24 cellular contexts compared by ENCODE assay signal in genomic region chr5:129511291-129511690, GRCh38. TPM values are rescaled to one million over a fixed set of nuclear protein-coding genes. Genes with fewer than 3 reads are reported as not detected.
DNase-seq lines count a peak whose midpoint lies in the region; ATAC-seq and TF ChIP-seq lines count a peak whose summit lies in the region.
"Had no signal": no experiment of that assay in that cellular context is flagged by ENCODE, and none has a peak within 500 bp of the region (broad histone marks: within the 10 kb centered on the region; RNA-seq: fewer than 3 reads in every experiment).

No MANE protein-coding gene starts in this region.

- H3K4me1 ChIP-seq in heart right ventricle (no peaks in the 10 kb centered on the region), upper lobe of left lung (no peaks in the 10 kb centered on the region)
- H3K4me1 ChIP-seq: BLaER1 had no signal

- no peaks in the 10 kb centered on the region for H3K27me3 ChIP-seq in heart right ventricle
- no peaks in the 10 kb centered on the region for H3K27me3 ChIP-seq in upper lobe of left lung
- H3K27me3 ChIP-seq: BLaER1, MG63 had no signal

- TF ChIP-seq POLR2A in upper lobe of left lung (IDR thresholded peaks at IDR 0.05), result no peak

- H3K36me3 ChIP-seq in heart right ventricle (no peaks in the 10 kb centered on the region), upper lobe of left lung (no peaks in the 10 kb centered on the region)
- H3K36me3 ChIP-seq: BLaER1, MG63 had no signal

- H3K9me3 ChIP-seq in heart right ventricle (peaks cover 0 to 16% (median 2%) of the 10 kb centered on the region in 11 donors), upper lobe of left lung (no peaks in the 10 kb centered on the region)
- H3K9me3 ChIP-seq: BLaER1, MG63 had no signal

- DNase-seq in LHCN-M2 (ENCODE audit: low read depth) (peak; percentile 22), amniotic epithelial cell (ENCODE audit: low read depth) (peak; percentile 21), fibroblast of pulmonary artery (ENCODE audit: low read depth) (peak; percentile 38), renal cortical epithelial cell (ENCODE audit: low read depth) (peak; percentile 51), heart right ventricle (no peak), upper lobe of left lung (no peak)
- DNase-seq: CD4-positive, alpha-beta memory T cell; DMS153; GDM1; H7; IMR-90; MG63; NCI-H1092; NCI-H1436 treated with DMSO at 0.1 percent for 48 hours; NCI-H2029 treated with DMSO at 0.1 percent for 48 hours; NCI-H2171 treated with DMSO at 0.1 percent for 48 hours; NCI-H446 treated with DMSO at 0.1 percent for 48 hours; NCI-H69; PC-3 had no signal

- H3K27ac ChIP-seq in heart right ventricle (no peak overlapping the region), upper lobe of left lung (no peak overlapping the region)
- H3K27ac ChIP-seq: BLaER1, RWPE1 had no signal

- no peak for TF ChIP-seq EP300 in upper lobe of left lung (IDR thresholded peaks at IDR 0.05)

- H3K4me3 ChIP-seq in fibroblast of pulmonary artery (replicated peaks; ENCODE audit: low read depth, low read length), result no peak overlapping the region
- H3K4me3 ChIP-seq in heart right ventricle, result no peak overlapping the region
- no peak overlapping the region for H3K4me3 ChIP-seq in upper lobe of left lung
- H3K4me3 ChIP-seq: BLaER1, MG63 had no signal

- no peak for ATAC-seq in HG03342 (IDR thresholded peaks at IDR 0.05; ENCODE audit: unreplicated experiment)
- ATAC-seq in heart right ventricle, result no peak
- no peak for ATAC-seq in upper lobe of left lung (ENCODE audit: low FRiP score in 2 of 2)
- ATAC-seq: PC-3 had no signal

- intact Hi-C loops in heart right ventricle (cut with DNase I), result no loop called here

- TF ChIP-seq CTCF in fibroblast of pulmonary artery (IDR thresholded peaks at IDR 0.05; ENCODE audit: low read length, missing control alignments) (no peak), heart right ventricle (IDR thresholded peaks at IDR 0.05) (no peak), upper lobe of left lung (IDR thresholded peaks at IDR 0.05) (no peak)

RNA-seq across cellular contexts. Expression of gene ADAMTS19, which starts 51.2 kb away (rescaled TPM):
- total RNA-seq in LHCN-M2 (2014; rRNA removed), result not detected in 2 replicates
- polyA plus RNA-seq in LHCN-M2 (2012), result not detected
- 0.30 TPM in 1 of 2 replicates, not detected in the other for total RNA-seq in renal cortical epithelial cell
- total RNA-seq in heart right ventricle, result 1 to 10 TPM in 1 of 10 donors, under 1 TPM in 9; 0.19 to 1.3 (median 0.48) TPM
- polyA plus RNA-seq in heart right ventricle, result under 1 TPM; 0.15 to 0.16 TPM
- under 1 TPM in 2 of 6 donors, not detected in 4; 0.17 to 0.29 TPM for total RNA-seq in upper lobe of left lung
- total RNA-seq: A673; CD4-positive, alpha-beta memory T cell; Daoy; PC-3 had no signal
- polyA plus RNA-seq: CD4-positive, alpha-beta memory T cell had no signal

Comparison
In these comparisons a context has a peak if more than half of its experiments do, and no peak if none do; other contexts are left out.
1. DNase-seq: peak in LHCN-M2 (single experiment), amniotic epithelial cell (single experiment), fibroblast of pulmonary artery (single experiment) and renal cortical epithelial cell (single experiment); none in heart right ventricle (0 of 2) and upper lobe of left lung (0 of 2).